Comparison of ENCODE assay signal across 9 cellular contexts in the genomic region with DNA sequence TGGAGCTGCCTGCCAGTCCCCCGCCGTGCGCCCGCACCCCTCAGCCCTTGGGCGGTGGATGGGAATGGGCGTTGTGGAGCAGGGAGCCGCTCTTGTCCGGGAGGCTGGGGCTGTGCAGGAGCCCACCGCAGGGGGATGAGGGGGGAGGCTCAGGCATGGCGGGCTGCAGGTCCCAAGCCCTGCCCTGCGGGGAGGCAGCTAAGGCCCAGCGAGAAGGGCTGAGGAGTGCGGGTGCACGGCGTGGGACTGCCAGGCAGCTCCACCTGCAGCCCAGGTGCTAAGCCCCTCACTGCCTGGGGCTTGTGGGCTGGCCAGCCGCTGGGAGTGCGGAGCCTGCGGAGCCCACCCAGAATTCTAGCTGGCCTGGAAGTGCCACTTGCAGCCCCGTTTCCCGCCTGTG.
"Had no signal": no experiment of that assay in that cellular context is flagged by ENCODE, and none has a peak within 500 bp of the region (broad histone marks: within the 10 kb centered on the region; RNA-seq: fewer than 3 reads in every experiment).

No MANE protein-coding gene starts in this region.

- H3K27ac ChIP-seq: GM23248, HL-60 had no signal

- DNase-seq: GM23248, GOT3, H7, HFFc6 had no signal

- H3K27me3 Mint-ChIP-seq: IgD-negative memory B cell had no signal

- H3K4me1 Mint-ChIP-seq: IgD-negative memory B cell had no signal

- H3K4me3 Mint-ChIP-seq: HFFc6, IgD-negative memory B cell had no signal

- ATAC-seq: HCT116, HepG2 had no signal

- H3K27ac Mint-ChIP-seq: HFFc6, IgD-negative memory B cell had no signal

- H3K4me1 ChIP-seq: HAP-1 had no signal

- H3K9ac ChIP-seq: GM23248 had no signal

- H2AFZ ChIP-seq: GM23248 had no signal

- H3K9me3 ChIP-seq: HAP-1 had no signal

- H3K36me3 ChIP-seq: HAP-1 had no signal

- H3K4me3 ChIP-seq: GM23248, HAP-1 had no signal

- H3K9me3 Mint-ChIP-seq: HFFc6 had no signal
